Comparison of ENCODE assay signal across 1 cellular context in the genomic region with DNA sequence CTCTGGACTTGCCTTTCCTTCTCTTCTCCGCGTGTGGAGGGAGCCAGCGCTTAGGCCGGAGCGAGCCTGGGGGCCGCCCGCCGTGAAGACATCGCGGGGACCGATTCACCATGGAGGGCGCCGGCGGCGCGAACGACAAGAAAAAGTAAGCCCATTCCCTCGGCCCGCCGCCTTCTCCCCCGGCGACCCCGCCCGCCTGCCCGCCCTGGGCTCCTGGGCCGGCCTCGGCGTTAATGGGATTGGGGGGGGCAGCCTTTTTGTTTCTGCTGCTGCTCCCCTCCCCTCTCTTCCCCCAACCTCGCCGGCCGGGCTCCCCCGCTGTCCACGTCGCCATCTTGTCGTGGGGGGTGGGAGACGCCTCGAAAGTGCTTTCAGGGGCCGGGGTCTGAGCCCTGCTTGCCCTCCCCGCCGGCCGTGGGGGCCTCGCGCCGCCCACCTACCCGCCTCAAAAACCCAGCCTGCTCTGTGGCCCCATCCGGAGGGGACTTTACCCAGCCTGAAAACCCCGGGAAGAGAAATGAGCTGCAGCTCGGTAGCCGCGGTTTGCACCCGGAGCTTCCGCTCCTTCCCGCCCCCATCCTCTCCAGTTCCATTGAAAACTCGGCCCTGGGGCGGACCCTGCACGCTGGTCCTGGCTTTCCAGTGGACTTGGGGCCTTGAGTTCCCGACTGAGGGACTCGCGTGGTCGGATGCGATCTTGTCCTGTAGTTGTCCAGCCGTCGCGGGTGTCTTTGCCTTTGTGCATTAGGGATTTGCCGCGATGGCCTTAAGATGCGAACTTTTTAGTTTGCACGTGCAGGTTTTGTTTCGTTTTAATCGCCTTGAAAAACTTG.
TF ChIP-seq lines count a peak whose summit lies in the region.

No MANE protein-coding gene starts in this region.

TF ChIP-seq in GM12878, 131 proteins besides CTCF, POLR2A, EP300 and RAD21:
- TF ChIP-seq, protein P1, sequence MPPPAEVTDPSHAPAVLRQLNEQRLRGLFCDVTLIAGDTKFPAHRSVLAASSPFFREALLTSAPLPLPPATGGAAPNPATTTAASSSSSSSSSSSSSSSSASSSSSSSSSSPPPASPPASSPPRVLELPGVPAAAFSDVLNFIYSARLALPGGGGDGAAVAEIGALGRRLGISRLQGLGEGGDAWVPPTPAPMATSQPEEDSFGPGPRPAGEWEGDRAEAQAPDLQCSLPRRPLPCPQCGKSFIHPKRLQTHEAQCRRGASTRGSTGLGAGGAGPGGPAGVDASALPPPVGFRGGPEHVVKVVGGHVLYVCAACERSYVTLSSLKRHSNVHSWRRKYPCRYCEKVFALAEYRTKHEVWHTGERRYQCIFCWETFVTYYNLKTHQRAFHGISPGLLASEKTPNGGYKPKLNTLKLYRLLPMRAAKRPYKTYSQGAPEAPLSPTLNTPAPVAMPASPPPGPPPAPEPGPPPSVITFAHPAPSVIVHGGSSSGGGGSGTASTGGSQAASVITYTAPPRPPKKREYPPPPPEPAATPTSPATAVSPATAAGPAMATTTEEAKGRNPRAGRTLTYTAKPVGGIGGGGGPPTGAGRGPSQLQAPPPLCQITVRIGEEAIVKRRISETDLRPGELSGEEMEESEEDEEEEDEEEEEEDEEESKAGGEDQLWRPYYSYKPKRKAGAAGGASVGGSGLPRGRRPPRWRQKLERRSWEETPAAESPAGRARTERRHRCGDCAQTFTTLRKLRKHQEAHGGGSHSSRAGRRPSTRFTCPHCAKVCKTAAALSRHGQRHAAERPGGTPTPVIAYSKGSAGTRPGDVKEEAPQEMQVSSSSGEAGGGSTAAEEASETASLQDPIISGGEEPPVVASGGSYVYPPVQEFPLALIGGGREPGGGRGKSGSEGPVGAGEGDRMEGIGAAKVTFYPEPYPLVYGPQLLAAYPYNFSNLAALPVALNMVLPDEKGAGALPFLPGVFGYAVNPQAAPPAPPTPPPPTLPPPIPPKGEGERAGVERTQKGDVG (CRISPR knock-in tag; IDR thresholded peaks at IDR 0.05), result no peak
- TF ChIP-seq BACH1 (IDR thresholded peaks at IDR 0.05; ENCODE audit: borderline replicate concordance) (no peak), JUNB (IDR thresholded peaks at IDR 0.05) (no peak), ZBTB33 (IDR thresholded peaks at IDR 0.05) (no peak), IKZF1 (conservative IDR thresholded peaks at IDR 0.05) (peak; percentile 75), NFXL1 (IDR thresholded peaks at IDR 0.05; ENCODE audit: borderline replicate concordance) (no peak), SMC3 (IDR thresholded peaks at IDR 0.05; ENCODE audit: borderline replicate concordance, low read length) (no peak), NFIC (IDR thresholded peaks at IDR 0.05; ENCODE audit: low read depth, low read length) (peak; percentile 50; the same call in 1 of the 2 replicates), MYC (IDR thresholded peaks at IDR 0.05; ENCODE audit: insufficient read depth, insufficient read length, insufficient replicate concordance, low read length, severe bottlenecking) (no peak), NKRF (conservative IDR thresholded peaks at IDR 0.05) (peak; percentile 17; the same call in 1 of the 2 replicates), SMAD1 (IDR thresholded peaks at IDR 0.05; ENCODE audit: low read depth, partially characterized antibody) (peak; percentile 39), EED (IDR thresholded peaks at IDR 0.05; ENCODE audit: low read depth) (peak; percentile 70), TCF3 (IDR thresholded peaks at IDR 0.05; ENCODE audit: borderline replicate concordance, insufficient read depth, low read depth, low read length) (0 out of 2 replicates have a peak, but pooled peaks have one; percentile 9), SMARCA5 (IDR thresholded peaks at IDR 0.05) (peak; percentile 58; the same call in 1 of the 2 replicates), YY1 (IDR thresholded peaks at IDR 0.05; ENCODE audit: low read depth, low read length) (peak; percentile 92), BCL11A (IDR thresholded peaks at IDR 0.05; ENCODE audit: low read depth, low read length) (no peak), ELK1 (IDR thresholded peaks at IDR 0.05; ENCODE audit: low read depth, low read length) (peak; percentile 47; the same call in 1 of the 2 replicates), TAF1 (IDR thresholded peaks at IDR 0.05; ENCODE audit: borderline replicate concordance, low read depth, low read length) (0 out of 2 replicates have a peak, but pooled peaks have one; percentile 14), BHLHE40 (IDR thresholded peaks at IDR 0.05; ENCODE audit: borderline replicate concordance in 1 of 2, low read depth in 2 of 2, low read length in 1 of 2) (peak; percentile 84 to 87), GATAD2B (conservative IDR thresholded peaks at IDR 0.05; ENCODE audit: low read depth) (peak; percentile 50; the same call in 1 of the 2 replicates), SIN3A (IDR thresholded peaks at IDR 0.05; ENCODE audit: low read depth, low read length) (peak; percentile 47; the same call in 1 of the 2 replicates), RUNX3 (IDR thresholded peaks at IDR 0.05; ENCODE audit: low read length) (peak; percentile 81), PML (IDR thresholded peaks at IDR 0.05; ENCODE audit: low read length) (no peak), BCLAF1 (IDR thresholded peaks at IDR 0.05) (no peak), RELA (IDR thresholded peaks at IDR 0.05; ENCODE audit: borderline replicate concordance, partially characterized antibody) (peak; percentile 32), SPI1 (IDR thresholded peaks at IDR 0.05; ENCODE audit: borderline replicate concordance, insufficient read depth, low read depth, low read length) (no peak), FOXK2 (IDR thresholded peaks at IDR 0.05) (no peak), LARP7 (IDR thresholded peaks at IDR 0.05) (peak; percentile 78; the same call in 1 of the 2 replicates), CHD1 (IDR thresholded peaks at IDR 0.05; ENCODE audit: low read depth, low read length) (0 out of 2 replicates have a peak, but pooled peaks have one; percentile 76), IKZF2 (IDR thresholded peaks at IDR 0.05) (peak; percentile 51 to 67), MYB (IDR thresholded peaks at IDR 0.05; ENCODE audit: borderline replicate concordance, low read depth, low read length) (no peak)
- TF ChIP-seq, protein P2, sequence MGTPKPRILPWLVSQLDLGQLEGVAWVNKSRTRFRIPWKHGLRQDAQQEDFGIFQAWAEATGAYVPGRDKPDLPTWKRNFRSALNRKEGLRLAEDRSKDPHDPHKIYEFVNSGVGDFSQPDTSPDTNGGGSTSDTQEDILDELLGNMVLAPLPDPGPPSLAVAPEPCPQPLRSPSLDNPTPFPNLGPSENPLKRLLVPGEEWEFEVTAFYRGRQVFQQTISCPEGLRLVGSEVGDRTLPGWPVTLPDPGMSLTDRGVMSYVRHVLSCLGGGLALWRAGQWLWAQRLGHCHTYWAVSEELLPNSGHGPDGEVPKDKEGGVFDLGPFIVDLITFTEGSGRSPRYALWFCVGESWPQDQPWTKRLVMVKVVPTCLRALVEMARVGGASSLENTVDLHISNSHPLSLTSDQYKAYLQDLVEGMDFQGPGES (IDR thresholded peaks at IDR 0.05), result no peak
- TF ChIP-seq, protein P3, sequence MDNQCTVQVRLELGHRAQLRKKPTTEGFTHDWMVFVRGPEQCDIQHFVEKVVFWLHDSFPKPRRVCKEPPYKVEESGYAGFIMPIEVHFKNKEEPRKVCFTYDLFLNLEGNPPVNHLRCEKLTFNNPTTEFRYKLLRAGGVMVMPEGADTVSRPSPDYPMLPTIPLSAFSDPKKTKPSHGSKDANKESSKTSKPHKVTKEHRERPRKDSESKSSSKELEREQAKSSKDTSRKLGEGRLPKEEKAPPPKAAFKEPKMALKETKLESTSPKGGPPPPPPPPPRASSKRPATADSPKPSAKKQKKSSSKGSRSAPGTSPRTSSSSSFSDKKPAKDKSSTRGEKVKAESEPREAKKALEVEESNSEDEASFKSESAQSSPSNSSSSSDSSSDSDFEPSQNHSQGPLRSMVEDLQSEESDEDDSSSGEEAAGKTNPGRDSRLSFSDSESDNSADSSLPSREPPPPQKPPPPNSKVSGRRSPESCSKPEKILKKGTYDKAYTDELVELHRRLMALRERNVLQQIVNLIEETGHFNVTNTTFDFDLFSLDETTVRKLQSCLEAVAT (IDR thresholded peaks at IDR 0.05), result peak; percentile 28; the same call in 1 of the 2 replicates
- TF ChIP-seq, protein P4, sequence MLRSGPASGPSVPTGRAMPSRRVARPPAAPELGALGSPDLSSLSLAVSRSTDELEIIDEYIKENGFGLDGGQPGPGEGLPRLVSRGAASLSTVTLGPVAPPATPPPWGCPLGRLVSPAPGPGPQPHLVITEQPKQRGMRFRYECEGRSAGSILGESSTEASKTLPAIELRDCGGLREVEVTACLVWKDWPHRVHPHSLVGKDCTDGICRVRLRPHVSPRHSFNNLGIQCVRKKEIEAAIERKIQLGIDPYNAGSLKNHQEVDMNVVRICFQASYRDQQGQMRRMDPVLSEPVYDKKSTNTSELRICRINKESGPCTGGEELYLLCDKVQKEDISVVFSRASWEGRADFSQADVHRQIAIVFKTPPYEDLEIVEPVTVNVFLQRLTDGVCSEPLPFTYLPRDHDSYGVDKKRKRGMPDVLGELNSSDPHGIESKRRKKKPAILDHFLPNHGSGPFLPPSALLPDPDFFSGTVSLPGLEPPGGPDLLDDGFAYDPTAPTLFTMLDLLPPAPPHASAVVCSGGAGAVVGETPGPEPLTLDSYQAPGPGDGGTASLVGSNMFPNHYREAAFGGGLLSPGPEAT (IDR thresholded peaks at IDR 0.05; ENCODE audit: low read depth), result peak; percentile 55
